ENCODE assay signal across 8 cellular contexts in genomic region chr3:195959367-195960157, GRCh38. TPM values are rescaled to one million over a fixed set of nuclear protein-coding genes. Genes with fewer than 3 reads are reported as not detected.
DNase-seq lines count a peak whose midpoint lies in the region; ATAC-seq and TF ChIP-seq lines count a peak whose summit lies in the region.
"Not testable (repeated sequence)": the region's sequence is repeated elsewhere in the genome, so short reads cannot be mapped to it uniquely, and the experiment has no call there.

No MANE protein-coding gene starts in this region.

- POLR2A ChIA-PET in CD4-positive, alpha-beta T cell (lab: Charles Lee); naive thymus-derived CD4-positive, alpha-beta T cell (lab: Charles Lee): not testable (repeated sequence)

- intact Hi-C loops in CD4-positive, alpha-beta T cell (cut with DNase I, micrococcal nuclease); Right ventricle myocardium inferior (cut with DNase I): not testable (repeated sequence)
- intact Hi-C loops in activated CD4-positive, alpha-beta T cell treated with anti-CD3 and anti-CD28 coated beads, Interleukin-2, amount 10 ng/mL, durations not matched to agents 24 days and 14 days (cut with micrococcal nuclease) = loop anchor here (5.0 to 10.0 kb wide), 2 partner anchors 55 to 272 kb away; partner anchors contain the start of gene TNK2
- intact Hi-C loops in naive thymus-derived CD4-positive, alpha-beta T cell (cut with micrococcal nuclease) = loop anchor here in 1 of 2 donors (5.0 kb wide), 1 partner anchor 272 kb away; no protein-coding TSS in a partner anchor
- intact Hi-C loops in gastrocnemius medialis (cut with DNase I; ENCODE audit: low total_unique reads) = loop anchor here (10.0 kb wide), 1 partner anchor 275 kb away; no protein-coding TSS in a partner anchor

- H3K4me2 ChIP-seq in hepatocyte = peak overlapping the region; percentile 2

- H3K9me2 ChIP-seq in hepatocyte (replicated peaks; ENCODE audit: insufficient read depth) = not testable (repeated sequence)

- not testable (repeated sequence) for H3K27me3 ChIP-seq in CD4-positive, alpha-beta T cell (ENCODE audit: control insufficient read depth, insufficient read depth, low read length); hepatocyte; naive thymus-derived CD4-positive, alpha-beta T cell (ENCODE audit: control insufficient read depth in 2 of 2, insufficient read depth in 2 of 2, low read length in 2 of 2); gastrocnemius medialis; upper lobe of left lung

- not testable (repeated sequence) for H3K79me2 ChIP-seq in hepatocyte

- TF ChIP-seq CTCF in CD4-positive, alpha-beta T cell (IDR thresholded peaks at IDR 0.05); hepatocyte (IDR thresholded peaks at IDR 0.05; ENCODE audit: poor library complexity); gastrocnemius medialis (IDR thresholded peaks at IDR 0.05 in 4 of 5, conservative IDR thresholded peaks at IDR 0.05 in 1 of 5); upper lobe of left lung (IDR thresholded peaks at IDR 0.05): not testable (repeated sequence)

- not testable (repeated sequence) for H3K9me3 ChIP-seq in CD4-positive, alpha-beta T cell (ENCODE audit: control insufficient read depth, low read length); hepatocyte (ENCODE audit: low read depth); naive thymus-derived CD4-positive, alpha-beta T cell (ENCODE audit: control insufficient read depth in 2 of 3, low read length in 3 of 3); gastrocnemius medialis; upper lobe of left lung

- in situ Hi-C loops in gastrocnemius medialis (cut with MboI; ENCODE audit: low sequenced_read_pairs in 4 of 4) = loop anchor here in 1 of 4 donors (25.0 kb wide), 1 partner anchor 272 kb away; no protein-coding TSS in a partner anchor

- H3K4me3 ChIP-seq in hepatocyte; naive thymus-derived CD4-positive, alpha-beta T cell (ENCODE audit: low read length); gastrocnemius medialis; upper lobe of left lung: not testable (repeated sequence)

- peaks cover 12% of the 10 kb centered on the region for H3K4me1 Mint-ChIP-seq in CD4-positive, alpha-beta T cell (ENCODE audit: low read depth)
- peaks cover 25% of the 10 kb centered on the region for H3K4me1 Mint-ChIP-seq in activated CD4-positive, alpha-beta T cell treated with anti-CD3 and anti-CD28 coated beads, Interleukin-2, amount 10 ng/mL, durations not matched to agents 24 days and 14 days
- not testable (repeated sequence) for H3K4me1 Mint-ChIP-seq in activated naive CD8-positive, alpha-beta T cell (ENCODE audit: low read depth)
- H3K4me1 Mint-ChIP-seq in naive thymus-derived CD4-positive, alpha-beta T cell = peaks cover 0 to 20% (median 15%) of the 10 kb centered on the region in 7 donors

- 78% methylated on average over 7 of the region's 15 CpGs for WGBS in hepatocyte (ENCODE audit: low lambda C conversion rate, missing lambda C conversion rate)
- 70 to 77% methylated on average over 9 to 10 of the region's 15 CpGs for WGBS in upper lobe of left lung, 2 donors

- not testable (repeated sequence) for H3K4me1 ChIP-seq in hepatocyte (ENCODE audit: insufficient read depth); naive thymus-derived CD4-positive, alpha-beta T cell (ENCODE audit: control insufficient read depth in 2 of 2, insufficient read depth in 2 of 2, low read length in 2 of 2); gastrocnemius medialis; upper lobe of left lung

- not testable (repeated sequence) for TF ChIP-seq POLR2A in gastrocnemius medialis (IDR thresholded peaks at IDR 0.05); upper lobe of left lung (IDR thresholded peaks at IDR 0.05)

- peaks cover 38% of the 10 kb centered on the region for H3K36me3 Mint-ChIP-seq in CD4-positive, alpha-beta T cell (ENCODE audit: low read depth)
- peaks cover 44% of the 10 kb centered on the region for H3K36me3 Mint-ChIP-seq in activated CD4-positive, alpha-beta T cell treated with anti-CD3 and anti-CD28 coated beads, Interleukin-2, amount 10 ng/mL, durations not matched to agents 24 days and 14 days (ENCODE audit: low read depth)
- not testable (repeated sequence) for H3K36me3 Mint-ChIP-seq in activated naive CD8-positive, alpha-beta T cell
- peaks cover 5 to 27% (median 17%) of the 10 kb centered on the region in 5 donors for H3K36me3 Mint-ChIP-seq in naive thymus-derived CD4-positive, alpha-beta T cell

- H3K27ac Mint-ChIP-seq in CD4-positive, alpha-beta T cell = peak overlapping the region; percentile 47
- H3K27ac Mint-ChIP-seq in activated CD4-positive, alpha-beta T cell treated with anti-CD3 and anti-CD28 coated beads, Interleukin-2, amount 10 ng/mL, durations not matched to agents 24 days and 14 days = peak overlapping the region; percentile 71
- peak overlapping the region; percentile 6 for H3K27ac Mint-ChIP-seq in activated naive CD8-positive, alpha-beta T cell
- H3K27ac Mint-ChIP-seq in naive thymus-derived CD4-positive, alpha-beta T cell = peak overlapping the region in 5 of 9 donors; percentile 10 to 91 (median 42)

- not testable (repeated sequence) for TF ChIP-seq EP300 in upper lobe of left lung (IDR thresholded peaks at IDR 0.05)

- H4K20me1 ChIP-seq in hepatocyte (ENCODE audit: insufficient read depth, poor library complexity, severe bottlenecking) = not testable (repeated sequence)

- CTCF ChIA-PET in CD4-positive, alpha-beta T cell (lab: Charles Lee); naive thymus-derived CD4-positive, alpha-beta T cell (lab: Charles Lee): not testable (repeated sequence)

- H3K27me3 Mint-ChIP-seq in CD4-positive, alpha-beta T cell; activated CD4-positive, alpha-beta T cell treated with anti-CD3 and anti-CD28 coated beads, Interleukin-2, amount 10 ng/mL, durations not matched to agents 24 days and 14 days; activated naive CD8-positive, alpha-beta T cell; naive thymus-derived CD4-positive, alpha-beta T cell: not testable (repeated sequence)

- not testable (repeated sequence) for DNase-seq in CD4-positive, alpha-beta T cell; Right ventricle myocardium inferior (ENCODE audit: missing footprints); hepatocyte (ENCODE audit: low spot score); naive thymus-derived CD4-positive, alpha-beta T cell; gastrocnemius medialis; upper lobe of left lung
- DNase-seq in activated CD4-positive, alpha-beta T cell treated with anti-CD3 and anti-CD28 coated beads, Interleukin-2, amount 10 ng/mL, durations not matched to agents 24 days and 14 days = peak; percentile 52

- peak overlapping the region; percentile 0 for H3K4me3 Mint-ChIP-seq in CD4-positive, alpha-beta T cell
- H3K4me3 Mint-ChIP-seq in activated CD4-positive, alpha-beta T cell treated with anti-CD3 and anti-CD28 coated beads, Interleukin-2, amount 10 ng/mL, durations not matched to agents 24 days and 14 days; activated naive CD8-positive, alpha-beta T cell: not testable (repeated sequence)
- H3K4me3 Mint-ChIP-seq in naive thymus-derived CD4-positive, alpha-beta T cell = peak overlapping the region in 1 of 10 donors; percentile 28

- H2AFZ ChIP-seq in hepatocyte = not testable (repeated sequence)

- H3K27ac ChIP-seq in CD4-positive, alpha-beta T cell (ENCODE audit: low read depth, low read length); naive thymus-derived CD4-positive, alpha-beta T cell (ENCODE audit: low read depth, low read length); upper lobe of left lung: not testable (repeated sequence)
- H3K27ac ChIP-seq in hepatocyte (peak overlapping the region; percentile 28), gastrocnemius medialis (peak overlapping the region in 3 of 4 donors; percentile 24 to 70 (median 68))

- not testable (repeated sequence) for H3K9me3 Mint-ChIP-seq in CD4-positive, alpha-beta T cell; activated CD4-positive, alpha-beta T cell treated with anti-CD3 and anti-CD28 coated beads, Interleukin-2, amount 10 ng/mL, durations not matched to agents 24 days and 14 days; activated naive CD8-positive, alpha-beta T cell (ENCODE audit: low read depth); naive thymus-derived CD4-positive, alpha-beta T cell

- H3K36me3 ChIP-seq in hepatocyte (replicated peaks; ENCODE audit: insufficient read depth, low read depth); naive thymus-derived CD4-positive, alpha-beta T cell (ENCODE audit: control insufficient read depth in 2 of 3, insufficient read depth in 3 of 3, low read length in 3 of 3); gastrocnemius medialis: not testable (repeated sequence)
- H3K36me3 ChIP-seq in upper lobe of left lung = peaks cover under 1 to 20% (median 10%) of the 10 kb centered on the region in 4 donors

- ATAC-seq in CD4-positive, alpha-beta T cell (ENCODE audit: poor library complexity); naive thymus-derived CD4-positive, alpha-beta T cell: not testable (repeated sequence)
- ATAC-seq in Right ventricle myocardium inferior = peak; percentile 73
- ATAC-seq in gastrocnemius medialis = peak; percentile 78 to 85
- peak; percentile 9 to 40 for ATAC-seq in upper lobe of left lung (ENCODE audit: low FRiP score in 2 of 2)

RNA-seq across cellular contexts. Expression of gene TNK2, which starts 51.2 kb away (rescaled TPM):
- total RNA-seq in CD4-positive, alpha-beta T cell = 100 to 1,000 TPM; 161 to 171 TPM
- 101 and 110 TPM in 2 replicates for total RNA-seq in activated CD4-positive, alpha-beta T cell treated with anti-CD3 and anti-CD28 coated beads, Interleukin-2, amount 10 ng/mL, durations not matched to agents 24 days and 14 days
- 31.7 TPM for total RNA-seq in Right ventricle myocardium inferior
- 9.0 and 11.6 TPM in 2 replicates for total RNA-seq in hepatocyte
- polyA plus RNA-seq in hepatocyte = 5.9 and 6.7 TPM in 2 replicates
- total RNA-seq in naive thymus-derived CD4-positive, alpha-beta T cell = 100 to 1,000 TPM; 128 to 196 (median 188) TPM
- polyA plus RNA-seq in naive thymus-derived CD4-positive, alpha-beta T cell = 1 to 10 TPM; 2.0 to 2.6 TPM
- 10 to 100 TPM; 40.5 to 54.0 (median 49.3) TPM for total RNA-seq in gastrocnemius medialis
- total RNA-seq in upper lobe of left lung = 100 to 1,000 TPM in 2 of 6 donors, 10 to 100 TPM in 4; 18.7 to 171 (median 70.1) TPM

Comparison
In these comparisons a context has a peak if more than half of its experiments do, and no peak if none do; other contexts are left out.
1. H3K27ac Mint-ChIP-seq: peak in every context shown above with its lines; median percentile 71 in activated CD4-positive, alpha-beta T cell treated with anti-CD3 and anti-CD28 coated beads, Interleukin-2, amount 10 ng/mL, durations not matched to agents 24 days and 14 days; 47 in CD4-positive, alpha-beta T cell; 42 in naive thymus-derived CD4-positive, alpha-beta T cell; 6 in activated naive CD8-positive, alpha-beta T cell.